In genomic region chr17:76353599-76354316, GRCh38 we compare ENCODE assay signal across 8 cellular contexts. TPM values are rescaled to one million over a fixed set of nuclear protein-coding genes. Genes with fewer than 3 reads are reported as not detected.
DNase-seq lines count a peak whose midpoint lies in the region; ATAC-seq and TF ChIP-seq lines count a peak whose summit lies in the region.

PRPSAP1 (minus strand) TSS chr17:76353916; CDS start chr17:76353703, 213 bp downstream.

- H3K9me3 ChIP-seq in adipocyte (ENCODE audit: control insufficient read depth, low read length) (no peaks in the 10 kb centered on the region), heart right ventricle (no peaks in the 10 kb centered on the region), upper lobe of right lung (no peaks in the 10 kb centered on the region)

- no peaks in the 10 kb centered on the region for H3K36me3 ChIP-seq in adipocyte (ENCODE audit: control insufficient read depth, insufficient read depth, low read length, severe bottlenecking)
- H3K36me3 ChIP-seq in heart right ventricle, result peaks cover 0 to 1% (median 0%) of the 10 kb centered on the region in 9 donors
- H3K36me3 ChIP-seq in upper lobe of right lung, result no peaks in the 10 kb centered on the region

- peak within 1 kb of the TSS; percentile 74 for H3K4me3 ChIP-seq in GM12865 (ENCODE audit: low read depth, low read length)
- H3K4me3 ChIP-seq in adipocyte (ENCODE audit: low read length), result peak within 1 kb of the TSS; percentile 94
- H3K4me3 ChIP-seq in heart right ventricle, result peak within 1 kb of the TSS; percentile 83 to 98 (median 92)
- H3K4me3 ChIP-seq in upper lobe of right lung, result peak within 1 kb of the TSS; percentile 92

- intact Hi-C loops in heart right ventricle (cut with DNase I) (loop anchor here in 5 of 10 donors (5.0 kb wide), 4 partner anchors 34 to 44 kb away; no protein-coding TSS in a partner anchor), posterior vena cava (cut with DNase I) (no loop called here), upper lobe of right lung (cut with DNase I) (no loop called here)

- peak within 1 kb of the TSS; percentile 99 for H3K9ac ChIP-seq in adipocyte (ENCODE audit: low read length)

- H3K27ac ChIP-seq in heart right ventricle (peak within 1 kb of the TSS; percentile 88 to 97 (median 92)), upper lobe of right lung (peak within 1 kb of the TSS; percentile 89)

- no peaks in the 10 kb centered on the region for H3K27me3 ChIP-seq in adipocyte (replicated peaks; ENCODE audit: control insufficient read depth, insufficient read depth, low read length)
- H3K27me3 ChIP-seq in heart right ventricle, result no peaks in the 10 kb centered on the region
- H3K27me3 ChIP-seq in upper lobe of right lung, result no peaks in the 10 kb centered on the region

- ATAC-seq in HG02642 (IDR thresholded peaks at IDR 0.05; ENCODE audit: poor library complexity, unreplicated experiment) (peak; percentile 92), heart right ventricle (peak; percentile 97 to 99 (median 99)), upper lobe of right lung (peak; percentile 99)

- 0% methylated on average over 70 to 75 of the region's 75 CpGs for WGBS in heart right ventricle, 2 donors

- peak; percentile 95 for DNase-seq in GM12865 (ENCODE audit: low read depth)
- DNase-seq in NCI-H128 (lab: John Stamatoyannopoulos, UW; ENCODE audit: unreplicated experiment), result peak; percentile 80
- peak; percentile 88 for DNase-seq in SW480 (ENCODE audit: low spot score)
- DNase-seq in adipocyte (ENCODE audit: low read depth), result peak; percentile 96
- DNase-seq in heart right ventricle, result peak; percentile 86 to 89
- DNase-seq in posterior vena cava (ENCODE audit: low spot score), result peak; percentile 96
- peak; percentile 94 for DNase-seq in upper lobe of right lung

- TF ChIP-seq CTCF in GM12865 (IDR thresholded peaks at IDR 0.05; ENCODE audit: insufficient read depth, low read depth, low read length, missing control alignments) (no peak), heart right ventricle (IDR thresholded peaks at IDR 0.05) (peak; percentile 43 to 76 (median 58)), upper lobe of right lung (IDR thresholded peaks at IDR 0.05) (peak; percentile 67)

- H3K4me1 ChIP-seq in adipocyte (ENCODE audit: control insufficient read depth, insufficient read depth, low read length), result peaks cover 12% of the 10 kb centered on the region
- peaks cover 0 to 28% (median 24%) of the 10 kb centered on the region in 9 donors for H3K4me1 ChIP-seq in heart right ventricle
- H3K4me1 ChIP-seq in upper lobe of right lung, result peaks cover 13% of the 10 kb centered on the region

RNA-seq across cellular contexts. Expression of gene PRPSAP1, which starts in this region (rescaled TPM):
- total RNA-seq in heart right ventricle (10 to 100 TPM; 27.6 to 43.7 (median 34.7) TPM), posterior vena cava (10 to 100 TPM; 33.7 to 34.8 TPM), upper lobe of right lung (60.2 TPM)
- polyA plus RNA-seq in heart right ventricle, result 10 to 100 TPM; 26.4 to 30.5 TPM

Comparison
In these comparisons a context has a peak if more than half of its experiments do, and no peak if none do; other contexts are left out.
1. Peak in every context shown above with its lines: DNase-seq, ATAC-seq, H3K4me3 ChIP-seq and H3K27ac ChIP-seq.